20 cellular contexts compared by ENCODE assay signal in genomic region chr10:132912225-132912684, GRCh38. TPM values are rescaled to one million over a fixed set of nuclear protein-coding genes. Genes with fewer than 3 reads are reported as not detected.
"Had no signal": no experiment of that assay in that cellular context is flagged by ENCODE, and none has a peak within 500 bp of the region (broad histone marks: within the 10 kb centered on the region; RNA-seq: fewer than 3 reads in every experiment).

No MANE protein-coding gene starts in this region.

- H3K4me3 Mint-ChIP-seq: memory B cell; natural killer cell treated with Interleukin-12 subunit alpha and Interleukin-12 subunit beta and Interleukin-15 and Interleukin-18, amount 100 ng/mL, for 72 hours had no signal

- ATAC-seq: lower lobe of right lung; natural killer cell treated with Interleukin-12 subunit alpha and Interleukin-12 subunit beta and Interleukin-15 and Interleukin-18, amount 100 ng/mL, for 72 hours; upper lobe of right lung had no signal

- H3K27ac ChIP-seq: colonic mucosa, hepatocyte, left ventricle myocardium inferior, lower lobe of right lung, neutrophil, stomach, upper lobe of right lung, vagina had no signal

- H3K9me3 ChIP-seq: colonic mucosa, left ventricle myocardium inferior, lower lobe of right lung, neutrophil, stomach, upper lobe of right lung, vagina had no signal

- H3K27ac Mint-ChIP-seq: memory B cell; natural killer cell treated with Interleukin-12 subunit alpha and Interleukin-12 subunit beta and Interleukin-15 and Interleukin-18, amount 100 ng/mL, for 72 hours had no signal

- H3K36me3 ChIP-seq: colonic mucosa, left ventricle myocardium inferior, lower lobe of right lung, neutrophil, stomach, upper lobe of right lung, vagina had no signal

- H3K36me3 Mint-ChIP-seq: memory B cell; natural killer cell treated with Interleukin-12 subunit alpha and Interleukin-12 subunit beta and Interleukin-15 and Interleukin-18, amount 100 ng/mL, for 72 hours had no signal

- H3K27me3 ChIP-seq: colonic mucosa, hepatocyte, upper lobe of right lung, vagina had no signal

- H3K9me3 Mint-ChIP-seq: memory B cell; natural killer cell treated with Interleukin-12 subunit alpha and Interleukin-12 subunit beta and Interleukin-15 and Interleukin-18, amount 100 ng/mL, for 72 hours had no signal

- DNase-seq: colonic mucosa; dermis blood vessel endothelial cell; erythroblast; foreskin melanocyte; head of caudate nucleus; left cardiac atrium; left ventricle myocardium inferior; lower lobe of right lung; midbrain; small intestine; stimulated activated CD4-positive, alpha-beta T cell treated with anti-CD3 and anti-CD28 coated beads, Interleukin-12 subunit alpha, Interleukin-12 subunit beta, amount 100 ng/mL, for 4 hours; stimulated activated naive CD4-positive, alpha-beta T cell; stomach; substantia nigra had no signal

- H3K4me1 ChIP-seq: colonic mucosa, left ventricle myocardium inferior, lower lobe of right lung, upper lobe of right lung, vagina had no signal

- H3K4me3 ChIP-seq: colonic mucosa, hepatocyte, left ventricle myocardium inferior, lower lobe of right lung, stomach, upper lobe of right lung, vagina had no signal

- H3K27me3 Mint-ChIP-seq: natural killer cell treated with Interleukin-12 subunit alpha and Interleukin-12 subunit beta and Interleukin-15 and Interleukin-18, amount 100 ng/mL, for 72 hours had no signal

RNA-seq across cellular contexts. Expression of gene CFAP46, which starts 30.1 kb away (rescaled TPM):
- total RNA-seq: vagina had no signal
